Comparison of ENCODE assay signal across 8 cellular contexts in genomic region chr1:160070243-160071163, GRCh38. TPM values are rescaled to one million over a fixed set of nuclear protein-coding genes. Genes with fewer than 3 reads are reported as not detected.
DNase-seq lines count a peak whose midpoint lies in the region; ATAC-seq and TF ChIP-seq lines count a peak whose summit lies in the region.

No MANE protein-coding gene starts in this region.

- H3K4me1 ChIP-seq in SJSA1 (replicated peaks) (peaks cover 8% of the 10 kb centered on the region), subcutaneous abdominal adipose tissue (ENCODE audit: control insufficient read depth in 5 of 5, insufficient read depth in 5 of 5, low read length in 5 of 5) (peaks cover 3 to 11% (median 10%) of the 10 kb centered on the region in 5 donors)

- H3K27ac Mint-ChIP-seq in activated naive CD4-positive, alpha-beta T cell treated with anti-CD3 and anti-CD28 coated beads, Interleukin-2, amount 10 ng/mL, durations not matched to agents 7 days and 5 days: no peak overlapping the region
- H3K27ac Mint-ChIP-seq in glutamatergic neuron (ENCODE audit: unreplicated experiment): no peak overlapping the region

- CTCF ChIA-PET in activated naive CD4-positive, alpha-beta T cell treated with anti-CD3 and anti-CD28 coated beads, Interleukin-2, amount 10 ng/mL, durations not matched to agents 7 days and 5 days (lab: Charles Lee): interaction anchor here (0.6 to 2.5 kb wide), 6 partner anchors 8 to 44 kb away, joined by 3 to 13 read pairs (median 5); partner anchors contain the start of gene KCNJ9

- H3K4me3 Mint-ChIP-seq in activated naive CD4-positive, alpha-beta T cell treated with anti-CD3 and anti-CD28 coated beads, Interleukin-2, amount 10 ng/mL, durations not matched to agents 7 days and 5 days: peak overlapping the region; percentile 74
- peak overlapping the region; percentile 96 for H3K4me3 Mint-ChIP-seq in glutamatergic neuron (ENCODE audit: unreplicated experiment)

- H3K9me3 Mint-ChIP-seq in activated naive CD4-positive, alpha-beta T cell treated with anti-CD3 and anti-CD28 coated beads, Interleukin-2, amount 10 ng/mL, durations not matched to agents 7 days and 5 days: no peaks in the 10 kb centered on the region
- H3K9me3 Mint-ChIP-seq in glutamatergic neuron (ENCODE audit: unreplicated experiment): no peaks in the 10 kb centered on the region

- ATAC-seq in HG02870 (IDR thresholded peaks at IDR 0.05; ENCODE audit: unreplicated experiment): peak; percentile 47
- ATAC-seq in HG02938 (IDR thresholded peaks at IDR 0.05; ENCODE audit: unreplicated experiment): no peak

- no peak overlapping the region for H3K27ac ChIP-seq in SJSA1
- no peak overlapping the region for H3K27ac ChIP-seq in subcutaneous abdominal adipose tissue (ENCODE audit: low read depth, low read length)

- peak overlapping the region in 4 of 5 donors; percentile 5 to 60 (median 42) for H3K9ac ChIP-seq in subcutaneous abdominal adipose tissue (ENCODE audit: low read length in 5 of 5)

- DNase-seq in COR-L47 (lab: John Stamatoyannopoulos, UW): peak; percentile 60
- DNase-seq in SJSA1 (ENCODE audit: low read depth in 1 of 2, low spot score in 2 of 2): peak; percentile 34 to 71
- peak; percentile 76 for DNase-seq in activated naive CD4-positive, alpha-beta T cell treated with anti-CD3 and anti-CD28 coated beads, Interleukin-2, amount 10 ng/mL, durations not matched to agents 7 days and 5 days
- DNase-seq in glutamatergic neuron: peak; percentile 90
- DNase-seq in nucleus accumbens (lab: John Stamatoyannopoulos, UW): peak; percentile 19 to 98 (median 90)

- H3K27me3 ChIP-seq in SJSA1 (replicated peaks): peaks cover 72% of the 10 kb centered on the region
- H3K27me3 ChIP-seq in subcutaneous abdominal adipose tissue (ENCODE audit: control insufficient read depth in 5 of 5, insufficient read depth in 4 of 5, low read length in 5 of 5): peaks cover 0 to 13% (median 3%) of the 10 kb centered on the region in 5 donors

- H3K4me1 Mint-ChIP-seq in activated naive CD4-positive, alpha-beta T cell treated with anti-CD3 and anti-CD28 coated beads, Interleukin-2, amount 10 ng/mL, durations not matched to agents 7 days and 5 days: peaks cover 13% of the 10 kb centered on the region
- H3K4me1 Mint-ChIP-seq in glutamatergic neuron (ENCODE audit: low read depth, unreplicated experiment): no peaks in the 10 kb centered on the region

- H3K4me3 ChIP-seq in SJSA1 (peak overlapping the region; percentile 33), subcutaneous abdominal adipose tissue (ENCODE audit: low read depth in 1 of 5, low read length in 5 of 5) (peak overlapping the region; percentile 65 to 85 (median 79))

- H3K36me3 ChIP-seq in SJSA1: no peaks in the 10 kb centered on the region
- no peaks in the 10 kb centered on the region for H3K36me3 ChIP-seq in subcutaneous abdominal adipose tissue (ENCODE audit: control insufficient read depth in 5 of 5, insufficient read depth in 5 of 5, low read length in 5 of 5)

- H3K9me3 ChIP-seq in SJSA1 (replicated peaks) (no peaks in the 10 kb centered on the region), subcutaneous abdominal adipose tissue (ENCODE audit: control insufficient read depth in 5 of 5, low read length in 5 of 5) (no peaks in the 10 kb centered on the region)

- no peak for TF ChIP-seq CTCF in glutamatergic neuron (IDR thresholded peaks at IDR 0.05; ENCODE audit: partially characterized antibody, unreplicated experiment)

- H3K27me3 Mint-ChIP-seq in activated naive CD4-positive, alpha-beta T cell treated with anti-CD3 and anti-CD28 coated beads, Interleukin-2, amount 10 ng/mL, durations not matched to agents 7 days and 5 days: peaks cover 85% of the 10 kb centered on the region
- H3K27me3 Mint-ChIP-seq in glutamatergic neuron (ENCODE audit: unreplicated experiment): peaks cover 3% of the 10 kb centered on the region

- no peaks in the 10 kb centered on the region for H3K36me3 Mint-ChIP-seq in activated naive CD4-positive, alpha-beta T cell treated with anti-CD3 and anti-CD28 coated beads, Interleukin-2, amount 10 ng/mL, durations not matched to agents 7 days and 5 days
- H3K36me3 Mint-ChIP-seq in glutamatergic neuron (ENCODE audit: unreplicated experiment): no peaks in the 10 kb centered on the region

RNA-seq across cellular contexts. Expression of gene KCNJ10, which starts 0.5 kb away (rescaled TPM):
- total RNA-seq in SJSA1 (2014; rRNA removed; shearing (Covaris generic)): not detected in 2 replicates
- not detected for total RNA-seq in glutamatergic neuron (ENCODE audit: unreplicated experiment)

RNA-seq across cellular contexts. Expression of gene KCNJ9, which starts 10.8 kb away (rescaled TPM):
- not detected in 2 replicates for total RNA-seq in SJSA1 (2014; rRNA removed; shearing (Covaris generic))
- total RNA-seq in glutamatergic neuron (ENCODE audit: unreplicated experiment): 2.0 TPM

RNA-seq across cellular contexts. Expression of gene IGSF8, which starts 27.9 kb away (rescaled TPM):
- total RNA-seq in SJSA1 (2014; rRNA removed; shearing (Covaris generic)): 30.6 and 41.7 TPM in 2 replicates
- 45.9 TPM for total RNA-seq in glutamatergic neuron (ENCODE audit: unreplicated experiment)

RNA-seq across cellular contexts. Expression of gene PIGM, which starts 38.7 kb away (rescaled TPM):
- total RNA-seq in SJSA1 (2014; rRNA removed; shearing (Covaris generic)): 5.9 TPM in 2 replicates
- total RNA-seq in glutamatergic neuron (ENCODE audit: unreplicated experiment): 5.9 TPM

RNA-seq across cellular contexts. Expression of gene ATP1A2, which starts 45.1 kb away (rescaled TPM):
- 1.2 TPM in 1 of 2 replicates, not detected in the other for total RNA-seq in SJSA1 (2014; rRNA removed; shearing (Covaris generic))
- not detected for total RNA-seq in glutamatergic neuron (ENCODE audit: unreplicated experiment)
